ENCODE assay signal across 33 cellular contexts in genomic region chr4:74481891-74482609, GRCh38. TPM values are rescaled to one million over a fixed set of nuclear protein-coding genes. Genes with fewer than 3 reads are reported as not detected.
"Had no signal": no experiment of that assay in that cellular context is flagged by ENCODE, and none has a peak within 500 bp of the region (broad histone marks: within the 10 kb centered on the region; RNA-seq: fewer than 3 reads in every experiment).

No MANE protein-coding gene starts in this region.

- ATAC-seq: activated CD8-positive, alpha-beta T cell treated with anti-CD3 and anti-CD28 coated beads for 36 hours; activated naive CD4-positive, alpha-beta T cell treated with anti-CD3 and anti-CD28 coated beads, Interleukin-2, amount 50 U/mL, for 72 hours; activated T-cell treated with anti-CD3 and anti-CD28 coated beads, Interleukin-2, amount 50 U/mL, for 4 hours; activated T-cell treated with anti-CD3 and anti-CD28 coated beads, Interleukin-2, amount 50 U/mL, for 72 hours; activated T-helper 17 cell treated with anti-CD3 and anti-CD28 coated beads, Interleukin-2, amount 50 U/mL, for 72 hours; body of pancreas had no signal

- H3K4me1 ChIP-seq: adrenal gland, body of pancreas, breast epithelium had no signal

- H3K27ac ChIP-seq: adrenal gland, body of pancreas, brain microvascular endothelial cell, breast epithelium, VCaP had no signal

- DNase-seq: activated B cell treated with CpG ODN at 0.5 μM for 24 hours; activated CD4-positive, alpha-beta memory T cell treated with anti-CD3 and anti-CD28 coated beads for 36 hours; activated CD4-positive, alpha-beta T cell treated with anti-CD3 and anti-CD28 coated beads for 4 hours; activated CD4-positive, alpha-beta T cell treated with anti-CD3 and anti-CD28 coated beads, Interleukin-2, amount 10 ng/mL, durations not matched to agents 24 days and 14 days; activated CD4-positive, alpha-beta T cell treated with anti-CD3 and anti-CD28 coated beads, Interleukin-2, amount 50 U/mL, for 1 hour; activated CD4-positive, alpha-beta T cell treated with anti-CD3 and anti-CD28 coated beads, Interleukin-2, amount 50 U/mL, for 4 hours; activated CD4-positive, CD25-positive, alpha-beta regulatory T cell treated with anti-CD3 and anti-CD28 coated beads, Interleukin-2, amount 50 U/mL, for 72 hours; activated CD8-positive, alpha-beta memory T cell treated with anti-CD3 and anti-CD28 coated beads, Interleukin-2, amount 50 U/mL, for 4 hours; activated CD8-positive, alpha-beta T cell treated with anti-CD3 and anti-CD28 coated beads for 36 hours; activated effector memory CD4-positive, alpha-beta T cell treated with anti-CD3 and anti-CD28 coated beads, Interleukin-2, amount 50 U/mL, for 16 hours; activated gamma-delta T cell treated with Interleukin-2 at 50 U/mL for 16 hours; activated naive CD4-positive, alpha-beta T cell; activated naive CD4-positive, alpha-beta T cell treated with anti-CD3 and anti-CD28 coated beads for 36 hours; activated naive CD4-positive, alpha-beta T cell treated with anti-CD3 and anti-CD28 coated beads, Interleukin-2, amount 50 U/mL, for 16 hours; activated naive CD8-positive, alpha-beta T cell treated with anti-CD3 and anti-CD28 coated beads for 36 hours; activated T-cell treated with anti-CD3 and anti-CD28 coated beads for 4 hours; activated T-cell treated with anti-CD3 and anti-CD28 coated beads, Interleukin-2, amount 50 U/mL, for 1 hour; activated T-cell treated with anti-CD3 and anti-CD28 coated beads, Interleukin-2, amount 50 U/mL, for 4 hours; activated T-cell treated with anti-CD3 and anti-CD28 coated beads, Interleukin-2, amount 50 U/mL, for 72 hours; adrenal gland; amniotic stem cell; aorta; body of pancreas; brain microvascular endothelial cell; central memory CD4-positive, alpha-beta T cell; T-helper 2 cell; T-helper 9 cell had no signal

- H3K4me3 ChIP-seq: adrenal gland, body of pancreas, breast epithelium had no signal

- FAIRE-seq: TTC549 had no signal

- H3K27me3 ChIP-seq: adrenal gland, body of pancreas, brain microvascular endothelial cell, breast epithelium had no signal

- H3K9me3 ChIP-seq: adrenal gland, body of pancreas, breast epithelium had no signal

- H3K36me3 ChIP-seq: adrenal gland, brain microvascular endothelial cell, breast epithelium had no signal

RNA-seq across cellular contexts. Expression of gene AREG, which starts 37.1 kb away (rescaled TPM):
- total RNA-seq: cerebellum had no signal
